ENCODE assay signal across 33 cellular contexts in genomic region chr3:31410411-31410810, GRCh38.
"Had no signal": no experiment of that assay in that cellular context is flagged by ENCODE, and none has a peak within 500 bp of the region (broad histone marks: within the 10 kb centered on the region; RNA-seq: fewer than 3 reads in every experiment).

No MANE protein-coding gene starts in this region.

- H3K27me3 ChIP-seq: adrenal gland, ascending aorta, body of pancreas, brain microvascular endothelial cell, breast epithelium, cardiac muscle cell had no signal

- ATAC-seq: activated naive CD4-positive, alpha-beta T cell treated with anti-CD3 and anti-CD28 coated beads, Interleukin-2, amount 50 U/mL, for 72 hours; activated naive CD8-positive, alpha-beta T cell treated with anti-CD3 and anti-CD28 coated beads, Interleukin-2, amount 50 U/mL, for 24 hours; activated T-cell treated with anti-CD3 and anti-CD28 coated beads, Interleukin-2, amount 50 U/mL, for 4 hours; activated T-cell treated with anti-CD3 and anti-CD28 coated beads, Interleukin-2, amount 50 U/mL, for 72 hours; activated T-helper 17 cell treated with anti-CD3 and anti-CD28 coated beads, Interleukin-2, amount 50 U/mL, for 72 hours; body of pancreas had no signal

- H3K9me3 ChIP-seq: adrenal gland, ascending aorta, body of pancreas, breast epithelium had no signal

- H3K4me1 ChIP-seq: body of pancreas, breast epithelium had no signal

- H3K36me3 ChIP-seq: adrenal gland, ascending aorta, brain microvascular endothelial cell, breast epithelium, cardiac muscle cell had no signal

- DNase-seq: activated effector memory CD4-positive, alpha-beta T cell treated with anti-CD3 and anti-CD28 coated beads, Interleukin-2, amount 50 U/mL, for 16 hours; activated effector memory CD4-positive, alpha-beta T cell treated with Interleukin-2 at 50 U/mL for 16 hours; activated gamma-delta T cell; activated gamma-delta T cell treated with Interleukin-2 at 50 U/mL for 16 hours; activated naive CD4-positive, alpha-beta T cell; activated naive CD4-positive, alpha-beta T cell treated with anti-CD3 and anti-CD28 coated beads for 36 hours; activated naive CD4-positive, alpha-beta T cell treated with anti-CD3 and anti-CD28 coated beads, Interleukin-2, amount 10 ng/mL, durations not matched to agents 7 days and 5 days; activated naive CD4-positive, alpha-beta T cell treated with anti-CD3 and anti-CD28 coated beads, Interleukin-2, amount 50 U/mL, for 16 hours; activated naive CD4-positive, alpha-beta T cell treated with Interleukin-2 at 50 U/mL for 16 hours; activated naive CD8-positive, alpha-beta T cell treated with anti-CD3 and anti-CD28 coated beads for 36 hours; activated naive CD8-positive, alpha-beta T cell treated with anti-CD3 and anti-CD28 coated beads, Interleukin-2, amount 10 ng/mL, durations not matched to agents 7 days and 5 days; activated naive CD8-positive, alpha-beta T cell treated with anti-CD3 and anti-CD28 coated beads, Interleukin-2, amount 50 U/mL, for 24 hours; activated T-cell treated with anti-CD3 and anti-CD28 coated beads for 4 hours; activated T-cell treated with anti-CD3 and anti-CD28 coated beads, Interleukin-2, amount 50 U/mL, for 1 hour; activated T-cell treated with anti-CD3 and anti-CD28 coated beads, Interleukin-2, amount 50 U/mL, for 24 hours; activated T-cell treated with anti-CD3 and anti-CD28 coated beads, Interleukin-2, amount 50 U/mL, for 4 hours; activated T-cell treated with anti-CD3 and anti-CD28 coated beads, Interleukin-2, amount 50 U/mL, for 48 hours; activated T-cell treated with anti-CD3 and anti-CD28 coated beads, Interleukin-2, amount 50 U/mL, for 72 hours; adrenal gland; amniotic stem cell; amygdala; anterior cingulate cortex; aorta; body of pancreas; brain microvascular endothelial cell; caudate nucleus; central memory CD4-positive, alpha-beta T cell; cerebellar nuclear complex had no signal

- H3K27ac ChIP-seq: adrenal gland, body of pancreas, brain microvascular endothelial cell, breast epithelium, cardiac muscle cell had no signal

- H3K4me3 ChIP-seq: adrenal gland, ascending aorta, body of pancreas, breast epithelium, cardiac muscle cell had no signal
